Comparison of ENCODE assay signal across 15 cellular contexts in genomic region chr17:6020376-6021010, GRCh38.
"Had no signal": no experiment of that assay in that cellular context is flagged by ENCODE, and none has a peak within 500 bp of the region (broad histone marks: within the 10 kb centered on the region; RNA-seq: fewer than 3 reads in every experiment).

No MANE protein-coding gene starts in this region.

- H3K9me3 Mint-ChIP-seq: activated naive CD4-positive, alpha-beta T cell treated with anti-CD3 and anti-CD28 coated beads, Interleukin-2, amount 50 U/mL, for 24 hours; T-helper 1 cell treated with Interleukin-12 subunit alpha and Interleukin-12 subunit beta and Interleukin-4 antibody, amounts not matched to agents 30 μg/mL and 1 μg/mL, for 36 hours had no signal

- H3K4me1 Mint-ChIP-seq: activated CD8-positive, alpha-beta memory T cell treated with anti-CD3 and anti-CD28 coated beads, Interleukin-2, amount 10 ng/mL, durations not matched to agents 7 days and 5 days; activated naive CD4-positive, alpha-beta T cell treated with anti-CD3 and anti-CD28 coated beads, Interleukin-2, amount 50 U/mL, for 24 hours had no signal

- H3K27ac Mint-ChIP-seq: activated CD8-positive, alpha-beta memory T cell treated with anti-CD3 and anti-CD28 coated beads, Interleukin-2, amount 10 ng/mL, durations not matched to agents 7 days and 5 days; activated naive CD4-positive, alpha-beta T cell treated with anti-CD3 and anti-CD28 coated beads, Interleukin-2, amount 50 U/mL, for 24 hours; T-helper 1 cell treated with Interleukin-12 subunit alpha and Interleukin-12 subunit beta and Interleukin-4 antibody, amounts not matched to agents 30 μg/mL and 1 μg/mL, for 36 hours had no signal

- H3K4me2 ChIP-seq: KMS-11 had no signal

- H3K9ac ChIP-seq: KMS-11 had no signal

- H3K27me3 Mint-ChIP-seq: activated CD8-positive, alpha-beta memory T cell treated with anti-CD3 and anti-CD28 coated beads, Interleukin-2, amount 10 ng/mL, durations not matched to agents 7 days and 5 days had no signal

- DNase-seq: activated CD4-positive, alpha-beta T cell treated with anti-CD3 and anti-CD28 coated beads for 4 hours; activated CD8-positive, alpha-beta memory T cell treated with anti-CD3 and anti-CD28 coated beads, Interleukin-2, amount 10 ng/mL, durations not matched to agents 7 days and 5 days; cerebellar nuclear complex; MM.1S; NCI-H1105; NCI-H1436 treated with DMSO at 0.1 percent for 48 hours; NCI-H187; NCI-H2081; NCI-H446; NCI-H524; PC-3; SHP77 had no signal

- H3K36me3 Mint-ChIP-seq: activated CD8-positive, alpha-beta memory T cell treated with anti-CD3 and anti-CD28 coated beads, Interleukin-2, amount 10 ng/mL, durations not matched to agents 7 days and 5 days; activated naive CD4-positive, alpha-beta T cell treated with anti-CD3 and anti-CD28 coated beads, Interleukin-2, amount 50 U/mL, for 24 hours had no signal

- H3K27ac ChIP-seq: KMS-11 had no signal

- H3K4me3 Mint-ChIP-seq: activated CD8-positive, alpha-beta memory T cell treated with anti-CD3 and anti-CD28 coated beads, Interleukin-2, amount 10 ng/mL, durations not matched to agents 7 days and 5 days; activated naive CD4-positive, alpha-beta T cell treated with anti-CD3 and anti-CD28 coated beads, Interleukin-2, amount 50 U/mL, for 24 hours; T-helper 1 cell treated with Interleukin-12 subunit alpha and Interleukin-12 subunit beta and Interleukin-4 antibody, amounts not matched to agents 30 μg/mL and 1 μg/mL, for 36 hours had no signal
